In the genomic region with DNA sequence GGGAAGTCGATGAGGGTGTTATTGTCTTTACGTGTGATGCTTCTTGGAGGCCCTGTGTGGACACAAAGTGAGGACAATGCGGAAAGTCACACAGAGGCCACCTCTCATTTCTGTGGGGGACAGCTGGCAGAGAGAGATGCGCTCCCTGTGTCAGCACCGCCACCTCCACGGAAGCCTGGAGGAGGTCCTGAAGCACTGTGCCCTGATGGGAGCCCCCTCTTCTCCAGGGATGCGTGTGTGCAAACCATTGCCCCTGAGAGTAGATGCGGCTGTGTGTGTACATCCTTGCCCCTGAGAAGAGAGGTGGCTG, we compare ENCODE assay signal across 1 cellular context.
TF ChIP-seq lines count a peak whose summit lies in the region.

No MANE protein-coding gene starts in this region.

TF ChIP-seq in HCT116, 20 proteins besides CTCF, POLR2A, EP300 and RAD21:
- TF ChIP-seq FOSL1 (IDR thresholded peaks at IDR 0.05; ENCODE audit: low read depth), result no peak
- no peak for TF ChIP-seq ZNF274 (IDR thresholded peaks at IDR 0.05; ENCODE audit: low read depth, low read length)
- TF ChIP-seq JUND (IDR thresholded peaks at IDR 0.05), result no peak
- TF ChIP-seq SIN3A (IDR thresholded peaks at IDR 0.05; ENCODE audit: low read depth), result no peak
- TF ChIP-seq SP1 (IDR thresholded peaks at IDR 0.05; ENCODE audit: low read depth), result no peak
- no peak for TF ChIP-seq CBX3 (IDR thresholded peaks at IDR 0.05; ENCODE audit: low read depth)
- TF ChIP-seq ELF1 (IDR thresholded peaks at IDR 0.05; ENCODE audit: borderline replicate concordance, low read depth), result no peak
- no peak for TF ChIP-seq ATF3 (IDR thresholded peaks at IDR 0.05)
- TF ChIP-seq EGR1 (IDR thresholded peaks at IDR 0.05; ENCODE audit: low read depth), result no peak
- TF ChIP-seq REST (IDR thresholded peaks at IDR 0.05; ENCODE audit: low read depth), result no peak
- TF ChIP-seq, protein P1, sequence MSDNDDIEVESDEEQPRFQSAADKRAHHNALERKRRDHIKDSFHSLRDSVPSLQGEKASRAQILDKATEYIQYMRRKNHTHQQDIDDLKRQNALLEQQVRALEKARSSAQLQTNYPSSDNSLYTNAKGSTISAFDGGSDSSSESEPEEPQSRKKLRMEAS (IDR thresholded peaks at IDR 0.05), result no peak; the same call in 1 of the 2 replicates
- TF ChIP-seq EZH2 (IDR thresholded peaks at IDR 0.05), result no peak
- TF ChIP-seq YY1 (IDR thresholded peaks at IDR 0.05; ENCODE audit: extremely low read depth, insufficient replicate concordance, low read depth, low read length), result no peak
- TF ChIP-seq POLR2AphosphoS5 (IDR thresholded peaks at IDR 0.05; ENCODE audit: low read depth, low read length), result no peak
- no peak for TF ChIP-seq SRF (IDR thresholded peaks at IDR 0.05; ENCODE audit: low read depth)
- TF ChIP-seq CEBPB (IDR thresholded peaks at IDR 0.05; ENCODE audit: low read depth), result no peak
- TF ChIP-seq TCF7L2 (IDR thresholded peaks at IDR 0.05; ENCODE audit: borderline replicate concordance, extremely low read depth, insufficient read depth, insufficient read length), result no peak
TF ChIP-seq in HCT116: peak in this region for 0.
